In the genomic region with DNA sequence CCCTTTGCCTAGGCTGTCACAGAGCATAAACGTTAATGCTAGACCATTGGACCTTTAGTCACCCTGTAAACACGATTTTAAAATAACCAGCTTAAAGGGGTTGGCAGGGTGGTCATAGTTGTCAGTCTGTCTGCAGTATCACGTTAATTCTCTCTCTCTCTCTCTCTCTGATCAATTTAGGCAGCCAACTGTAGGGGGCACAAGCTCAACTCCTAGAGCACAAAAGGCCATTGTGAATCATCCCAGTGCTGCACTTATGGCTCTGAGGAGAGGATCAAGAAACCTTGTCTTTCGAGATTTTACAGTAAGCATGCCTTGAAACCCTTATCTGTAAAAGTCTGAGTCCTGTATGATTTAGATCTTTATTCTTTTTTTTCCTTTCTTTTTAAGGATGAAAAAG, we compare ENCODE assay signal across 11 cellular contexts.
DNase-seq lines count a peak whose midpoint lies in the region; ATAC-seq, FAIRE-seq and TF ChIP-seq lines count a peak whose summit lies in the region.
"Had no signal": no experiment of that assay in that cellular context is flagged by ENCODE, and none has a peak within 500 bp of the region (broad histone marks: within the 10 kb centered on the region; RNA-seq: fewer than 3 reads in every experiment).

No MANE protein-coding gene starts in this region.

- no peak overlapping the region for H3K4me3 ChIP-seq in bronchial epithelial cell (ENCODE audit: low read depth, low read length)
- H3K4me3 ChIP-seq: uterus had no signal

- no peak for FAIRE-seq in bronchial epithelial cell (lab: Jason Lieb, UNC)

- DNase-seq in HT-29 (ENCODE audit: low spot score) (peak; percentile 17), bronchial epithelial cell (ENCODE audit: low read depth) (peak; percentile 27), medulla oblongata (ENCODE audit: extremely low spot score) (peak; percentile 76), H4 (ENCODE audit: low spot score) (no peak), RPMI8226 (no peak)
- DNase-seq: NCI-H774, uterus had no signal

- ATAC-seq in GM18907 (IDR thresholded peaks at IDR 0.05; ENCODE audit: unreplicated experiment) (no peak), HG02938 (IDR thresholded peaks at IDR 0.05; ENCODE audit: unreplicated experiment) (no peak)
- ATAC-seq: activated T-helper 17 cell treated with anti-CD3 and anti-CD28 coated beads, Interleukin-2, amount 50 U/mL, for 72 hours had no signal

- TF ChIP-seq CTCF in C4-2B (conservative IDR thresholded peaks at IDR 0.05), result peak; percentile 23
- peak; percentile 13 for TF ChIP-seq CTCF in bronchial epithelial cell (IDR thresholded peaks at IDR 0.05; ENCODE audit: insufficient read depth, low read length, severe bottlenecking)

- no peaks in the 10 kb centered on the region for H3K27me3 ChIP-seq in bronchial epithelial cell (ENCODE audit: control insufficient read depth, insufficient read depth, low read length)
- H3K27me3 ChIP-seq: uterus had no signal

- H3K36me3 ChIP-seq in bronchial epithelial cell (ENCODE audit: control insufficient read depth, insufficient read depth, low read length), result peaks cover 8% of the 10 kb centered on the region

- H3K27ac ChIP-seq in C4-2B, result no peak overlapping the region
- H3K27ac ChIP-seq: uterus had no signal

Comparison
In these comparisons a context has a peak if more than half of its experiments do, and no peak if none do; other contexts are left out.
1. DNase-seq: peak in HT-29 (single experiment), bronchial epithelial cell (single experiment) and medulla oblongata (single experiment); none in H4 (single experiment) and RPMI8226 (single experiment).